ENCODE assay signal across 19 cellular contexts in genomic region chr15:92715753-92716152, GRCh38.
DNase-seq lines count a peak whose midpoint lies in the region; TF ChIP-seq lines count a peak whose summit lies in the region.
"Had no signal": no experiment of that assay in that cellular context is flagged by ENCODE, and none has a peak within 500 bp of the region (broad histone marks: within the 10 kb centered on the region; RNA-seq: fewer than 3 reads in every experiment).

No MANE protein-coding gene starts in this region.

- TF ChIP-seq CTCF in thyroid gland (IDR thresholded peaks at IDR 0.05): peak in 1 of 6 experiments; percentile 13

- intact Hi-C loops in thyroid gland (cut with DNase I): loop anchor here (5.0 to 10.0 kb wide), 2 partner anchors 438 to 621 kb away; no protein-coding TSS in a partner anchor

- TF ChIP-seq POLR2A in thyroid gland (IDR thresholded peaks at IDR 0.05): no peak

- peak; percentile 38 for DNase-seq in NCI-H2227 (lab: John Stamatoyannopoulos, UW; ENCODE audit: unreplicated experiment)
- no peak for DNase-seq in NCI-H2227 treated with DMSO at 0.1 percent for 48 hours (lab: John Stamatoyannopoulos, UW)
- DNase-seq in dermis blood vessel endothelial cell: peak; percentile 53
- peak; percentile 62 to 68 for DNase-seq in thyroid gland
- no peak for DNase-seq in stimulated activated CD4-positive, alpha-beta T cell treated with anti-CD3 and anti-CD28 coated beads, Interleukin-4, amount 100 ng/mL, for 24 hours
- DNase-seq in NCI-H748 (lab: John Stamatoyannopoulos, UW; ENCODE audit: unreplicated experiment): no peak
- no peak for DNase-seq in NCI-H2029 (lab: John Stamatoyannopoulos, UW)
- DNase-seq: activated CD8-positive, alpha-beta T cell treated with anti-CD3 and anti-CD28 coated beads for 36 hours; activated T-cell treated with anti-CD3 and anti-CD28 coated beads, Interleukin-2, amount 50 U/mL, for 72 hours; DMS53; islet precursor cell; MM.1S; NCI-H2029 treated with DMSO at 0.1 percent for 48 hours; NCI-H82; stimulated activated CD4-positive, alpha-beta T cell treated with anti-CD3 and anti-CD28 coated beads, Interleukin-12 subunit alpha, Interleukin-12 subunit beta, amount 100 ng/mL, for 4 hours; stimulated activated naive B cell treated with anti-CD40 and anti-IgM and Interleukin-4, amounts not matched to agents 10 μg/mL and 1 μg/mL and 100 μg/mL, for 72 hours; SW 1271 had no signal

- H3K9me3 ChIP-seq in muscle layer of duodenum (ENCODE audit: control insufficient read depth in 1 of 2, low read length in 2 of 2): no peaks in the 10 kb centered on the region
- no peaks in the 10 kb centered on the region for H3K9me3 ChIP-seq in thyroid gland

- H3K4me3 ChIP-seq in muscle layer of duodenum (ENCODE audit: low read depth in 1 of 2, low read length in 2 of 2): no peak overlapping the region
- no peak overlapping the region for H3K4me3 ChIP-seq in thyroid gland (replicated peaks in 1 of 3)

- H3K27me3 ChIP-seq in muscle layer of duodenum (ENCODE audit: low read depth, low read length) (no peaks in the 10 kb centered on the region), thyroid gland (no peaks in the 10 kb centered on the region)

- 23 to 26% methylated on average over 7 of the region's 7 CpGs for WGBS in thyroid gland, 2 donors

- H3K4me1 ChIP-seq in muscle layer of duodenum (ENCODE audit: control insufficient read depth in 1 of 2, insufficient read depth in 2 of 2, low read length in 2 of 2): peaks cover 6 to 11% of the 10 kb centered on the region in 2 donors
- H3K4me1 ChIP-seq in thyroid gland: peaks cover 0 to 4% of the 10 kb centered on the region in 2 donors

- peak overlapping the region; percentile 40 for H3K27ac ChIP-seq in muscle layer of duodenum (ENCODE audit: low read length)
- H3K27ac ChIP-seq in thyroid gland: peak overlapping the region; percentile 2 to 80 (median 36)
- H3K27ac ChIP-seq: C4-2B had no signal

- H3K36me3 ChIP-seq in muscle layer of duodenum (ENCODE audit: control insufficient read depth in 1 of 2, insufficient read depth in 2 of 2, low read length in 2 of 2): no peaks in the 10 kb centered on the region
- H3K36me3 ChIP-seq in thyroid gland: no peaks in the 10 kb centered on the region

Comparison
In these comparisons a context has a peak if more than half of its experiments do, and no peak if none do; other contexts are left out.
1. DNase-seq: peak in NCI-H2227 (single experiment), dermis blood vessel endothelial cell (single experiment) and thyroid gland (2 of 2); none in NCI-H2227 treated with DMSO at 0.1 percent for 48 hours (single experiment), stimulated activated CD4-positive, alpha-beta T cell treated with anti-CD3 and anti-CD28 coated beads, Interleukin-4, amount 100 ng/mL, for 24 hours (single experiment), NCI-H748 (single experiment) and NCI-H2029 (single experiment).